8 cellular contexts compared by ENCODE assay signal in genomic region chr22:31970490-31971444, GRCh38. TPM values are rescaled to one million over a fixed set of nuclear protein-coding genes. Genes with fewer than 3 reads are reported as not detected.
DNase-seq lines count a peak whose midpoint lies in the region; ATAC-seq and TF ChIP-seq lines count a peak whose summit lies in the region.

No MANE protein-coding gene starts in this region.

- ATAC-seq in HG02798 (IDR thresholded peaks at IDR 0.05; ENCODE audit: poor library complexity, unreplicated experiment) (peak; percentile 71), GM21737 (IDR thresholded peaks at IDR 0.05; ENCODE audit: unreplicated experiment) (no peak)

- DNase-seq in G401 (ENCODE audit: low spot score) (peak; percentile 90), NCI-H2171 (lab: John Stamatoyannopoulos, UW) (peak; percentile 77), cardiac fibroblast (ENCODE audit: low read depth in 2 of 2) (peak; percentile 72 to 80), iris pigment epithelial cell (ENCODE audit: low read depth) (peak; percentile 49)
- DNase-seq in activated CD4-positive, CD25-positive, alpha-beta regulatory T cell (lab: John Stamatoyannopoulos, UW) = peak; percentile 71 to 89 (median 74)
- DNase-seq in stimulated activated CD4-positive, alpha-beta T cell treated with anti-CD3 and anti-CD28 coated beads, Interleukin-12 subunit alpha, Interleukin-12 subunit beta, amount 100 ng/mL, for 4 hours = peak; percentile 82

- peak; percentile 98 for TF ChIP-seq CTCF in cardiac fibroblast (IDR thresholded peaks at IDR 0.05; ENCODE audit: low read depth, low read length)

- H3K4me3 ChIP-seq in cardiac fibroblast (replicated peaks in 1 of 2; ENCODE audit: low read depth in 2 of 2, low read length in 2 of 2) = peak overlapping the region; percentile 49 to 58

- in situ Hi-C loops in G401 (cut with HindIII; ENCODE audit: low sequenced_read_pairs) = loop anchor here (25.0 kb wide), 1 partner anchor 258 kb away; no protein-coding TSS in a partner anchor

RNA-seq across cellular contexts. Expression of gene YWHAH, which starts 26.4 kb away (rescaled TPM):
- 93.0 and 126 TPM in 2 replicates for total RNA-seq in G401 (2014; rRNA removed; shearing (Covaris generic))
